Comparison of ENCODE assay signal across 18 cellular contexts in genomic region chr5:111043712-111044506, GRCh38. TPM values are rescaled to one million over a fixed set of nuclear protein-coding genes. Genes with fewer than 3 reads are reported as not detected.
DNase-seq lines count a peak whose midpoint lies in the region; ATAC-seq and TF ChIP-seq lines count a peak whose summit lies in the region.
"Had no signal": no experiment of that assay in that cellular context is flagged by ENCODE, and none has a peak within 500 bp of the region (broad histone marks: within the 10 kb centered on the region; RNA-seq: fewer than 3 reads in every experiment).

No MANE protein-coding gene starts in this region.

- DNase-seq in GM23338 (ENCODE audit: low spot score) = peak; percentile 40
- peak; percentile 38 for DNase-seq in NCI-H2227 (lab: John Stamatoyannopoulos, UW; ENCODE audit: unreplicated experiment)
- DNase-seq in astrocyte of the spinal cord (ENCODE audit: low read depth, low spot score) = peak; percentile 94
- peak; percentile 87 for DNase-seq in iris pigment epithelial cell (ENCODE audit: low read depth)
- no peak for DNase-seq in occipital lobe (lab: John Stamatoyannopoulos, UW)
- no peak for DNase-seq in CD14-positive monocyte (ENCODE audit: low spot score)
- DNase-seq: activated CD4-positive, alpha-beta memory T cell treated with anti-CD3 and anti-CD28 coated beads, Interleukin-2, amount 10 ng/mL, durations not matched to agents 7 days and 5 days; activated naive CD4-positive, alpha-beta T cell treated with Interleukin-2 at 50 U/mL for 16 hours; CD4-positive, alpha-beta T cell; left cardiac atrium; natural killer cell; NCI-H1048; sigmoid colon; substantia nigra had no signal

- H3K9me3 Mint-ChIP-seq in GM23338 (no peaks in the 10 kb centered on the region), CD14-positive monocyte (peaks cover 2 to 9% (median 3%) of the 10 kb centered on the region in 7 donors)
- H3K9me3 Mint-ChIP-seq: activated CD4-positive, alpha-beta memory T cell treated with anti-CD3 and anti-CD28 coated beads, Interleukin-2, amount 10 ng/mL, durations not matched to agents 7 days and 5 days had no signal

- no peaks in the 10 kb centered on the region for H3K36me3 ChIP-seq in GM23338 (ENCODE audit: insufficient read depth)
- H3K36me3 ChIP-seq: sigmoid colon had no signal

- TF ChIP-seq CTCF in GM23338 (conservative IDR thresholded peaks at IDR 0.05; ENCODE audit: low read depth in 2 of 2) (no peak), astrocyte of the spinal cord (IDR thresholded peaks at IDR 0.05; ENCODE audit: low read depth, low read length) (no peak), CD14-positive monocyte (IDR thresholded peaks at IDR 0.05) (no peak)

- H3K27ac ChIP-seq in GM23338 (ENCODE audit: low read depth) = no peak overlapping the region
- H3K27ac ChIP-seq: coronary artery, sigmoid colon had no signal

- H3F3A ChIP-seq in GM23338 (replicated peaks; ENCODE audit: low read depth) = no peaks in the 10 kb centered on the region

- H3K4me3 ChIP-seq in GM23338 (no peak overlapping the region), astrocyte of the spinal cord (ENCODE audit: low read depth, low read length) (no peak overlapping the region)
- H3K4me3 ChIP-seq: coronary artery, sigmoid colon had no signal

- H3K4me3 Mint-ChIP-seq in GM23338 (no peak overlapping the region), CD14-positive monocyte (no peak overlapping the region)
- H3K4me3 Mint-ChIP-seq: activated CD4-positive, alpha-beta memory T cell treated with anti-CD3 and anti-CD28 coated beads, Interleukin-2, amount 10 ng/mL, durations not matched to agents 7 days and 5 days; CD4-positive, alpha-beta T cell; natural killer cell had no signal

- in situ Hi-C loops in astrocyte of the spinal cord (cut with HindIII; ENCODE audit: low sequenced_read_pairs) = no loop called here

- H3K4me1 ChIP-seq in GM23338 (ENCODE audit: insufficient read depth) = no peaks in the 10 kb centered on the region
- H3K4me1 ChIP-seq: sigmoid colon had no signal

- H3K4me1 Mint-ChIP-seq in GM23338 = peaks cover 5% of the 10 kb centered on the region; the same call in 2 of the 3 replicates
- H3K4me1 Mint-ChIP-seq in CD14-positive monocyte = no peaks in the 10 kb centered on the region
- H3K4me1 Mint-ChIP-seq: activated CD4-positive, alpha-beta memory T cell treated with anti-CD3 and anti-CD28 coated beads, Interleukin-2, amount 10 ng/mL, durations not matched to agents 7 days and 5 days; natural killer cell had no signal

- no peaks in the 10 kb centered on the region for H3K79me2 ChIP-seq in GM23338 (replicated peaks; ENCODE audit: insufficient read depth)

- intact Hi-C loops in CD14-positive monocyte (cut with micrococcal nuclease) = no loop called here

- H3K27ac Mint-ChIP-seq in GM23338 = peak overlapping the region; percentile 37; the same call in 1 of the 2 replicates
- no peak overlapping the region for H3K27ac Mint-ChIP-seq in CD14-positive monocyte
- H3K27ac Mint-ChIP-seq: activated CD4-positive, alpha-beta memory T cell treated with anti-CD3 and anti-CD28 coated beads, Interleukin-2, amount 10 ng/mL, durations not matched to agents 7 days and 5 days; CD4-positive, alpha-beta T cell; natural killer cell had no signal

- H3K9me2 ChIP-seq in GM23338 (ENCODE audit: insufficient read depth) = no peaks in the 10 kb centered on the region

- no peaks in the 10 kb centered on the region for H4K20me1 ChIP-seq in GM23338 (replicated peaks; ENCODE audit: insufficient read depth)

- H3K27me3 ChIP-seq in GM23338 (ENCODE audit: insufficient read depth) = no peaks in the 10 kb centered on the region
- H3K27me3 ChIP-seq: sigmoid colon had no signal

- H3K27me3 Mint-ChIP-seq in GM23338 (ENCODE audit: insufficient read depth, low read depth, poor library complexity) = peaks cover 3% of the 10 kb centered on the region
- H3K27me3 Mint-ChIP-seq in CD14-positive monocyte (ENCODE audit: low read depth in 3 of 3) = peaks cover 0 to 4% (median 0%) of the 10 kb centered on the region in 3 donors

- ATAC-seq in GM23338 = peak; percentile 63
- no peak for ATAC-seq in HG03354 (IDR thresholded peaks at IDR 0.05; ENCODE audit: poor library complexity, severe bottlenecking, unreplicated experiment)
- ATAC-seq in HG02981 (IDR thresholded peaks at IDR 0.05; ENCODE audit: unreplicated experiment) = no peak
- ATAC-seq: left cardiac atrium, natural killer cell had no signal

- H3K36me3 Mint-ChIP-seq in GM23338 (ENCODE audit: low read depth) = no peaks in the 10 kb centered on the region
- H3K36me3 Mint-ChIP-seq in CD14-positive monocyte = no peaks in the 10 kb centered on the region
- H3K36me3 Mint-ChIP-seq: natural killer cell had no signal

- no peak overlapping the region for H3K4me2 ChIP-seq in GM23338

- H2AFZ ChIP-seq in GM23338 = no peak overlapping the region; the same call in 1 of the 2 replicates

TF ChIP-seq in GM23338, 12 proteins besides CTCF, POLR2A, EP300 and RAD21 (continues in another document):
- TF ChIP-seq JUNB (IDR thresholded peaks at IDR 0.05; ENCODE audit: unreplicated experiment) (no peak), REST (IDR thresholded peaks at IDR 0.05; ENCODE audit: unreplicated experiment) (no peak), NANOG (IDR thresholded peaks at IDR 0.05; ENCODE audit: borderline replicate concordance) (no peak), ZNF114 (CRISPR knock-in tag; IDR thresholded peaks at IDR 0.05) (no peak), STAT1 (IDR thresholded peaks at IDR 0.05; ENCODE audit: unreplicated experiment) (no peak), CREB1 (CRISPR knock-in tag; IDR thresholded peaks at IDR 0.05; ENCODE audit: low read depth) (no peak), POLR2AphosphoS5 (IDR thresholded peaks at IDR 0.05; ENCODE audit: low read depth) (no peak), EZH2phosphoT487 (IDR thresholded peaks at IDR 0.05; ENCODE audit: unreplicated experiment) (no peak), EZH2 (IDR thresholded peaks at IDR 0.05; ENCODE audit: low read depth, unreplicated experiment) (no peak), ETS1 (IDR thresholded peaks at IDR 0.05) (no peak)

RNA-seq across cellular contexts. Expression of gene TSLP, which starts 27.6 kb away (rescaled TPM):
- total RNA-seq in GM23338 (2014; rRNA removed; shearing (Covaris generic)) = 0.35 and 0.66 TPM in 2 replicates
- polyA plus RNA-seq in GM23338 (2016; fragmentation: Nextera tagmentation; extraction: Ambion mirVana) (1.5 and 2.1 TPM in 2 replicates), CD14-positive monocyte (under 1 TPM in 1 of 2 donors, not detected in 1; 0.11 TPM)
- not detected for total RNA-seq in occipital lobe
- total RNA-seq: CD4-positive, alpha-beta T cell; frontal cortex; natural killer cell had no signal

RNA-seq across cellular contexts. Expression of gene WDR36, which starts 48.2 kb away (rescaled TPM):
- total RNA-seq in GM23338 (2014; rRNA removed; shearing (Covaris generic)) = 56.8 and 61.1 TPM in 2 replicates
- 14.3 and 18.5 TPM in 2 replicates for polyA plus RNA-seq in GM23338 (2016; fragmentation: Nextera tagmentation; extraction: Ambion mirVana)
- total RNA-seq in occipital lobe = 61.8 TPM
- polyA plus RNA-seq in CD14-positive monocyte = 1 to 10 TPM; 8.2 to 8.7 TPM

Comparison
In these comparisons a context has a peak if more than half of its experiments do, and no peak if none do; other contexts are left out.
1. DNase-seq: peak in GM23338 (single experiment), NCI-H2227 (single experiment), astrocyte of the spinal cord (single experiment) and iris pigment epithelial cell (single experiment); none in occipital lobe (single experiment) and CD14-positive monocyte (single experiment).